In the genomic region with DNA sequence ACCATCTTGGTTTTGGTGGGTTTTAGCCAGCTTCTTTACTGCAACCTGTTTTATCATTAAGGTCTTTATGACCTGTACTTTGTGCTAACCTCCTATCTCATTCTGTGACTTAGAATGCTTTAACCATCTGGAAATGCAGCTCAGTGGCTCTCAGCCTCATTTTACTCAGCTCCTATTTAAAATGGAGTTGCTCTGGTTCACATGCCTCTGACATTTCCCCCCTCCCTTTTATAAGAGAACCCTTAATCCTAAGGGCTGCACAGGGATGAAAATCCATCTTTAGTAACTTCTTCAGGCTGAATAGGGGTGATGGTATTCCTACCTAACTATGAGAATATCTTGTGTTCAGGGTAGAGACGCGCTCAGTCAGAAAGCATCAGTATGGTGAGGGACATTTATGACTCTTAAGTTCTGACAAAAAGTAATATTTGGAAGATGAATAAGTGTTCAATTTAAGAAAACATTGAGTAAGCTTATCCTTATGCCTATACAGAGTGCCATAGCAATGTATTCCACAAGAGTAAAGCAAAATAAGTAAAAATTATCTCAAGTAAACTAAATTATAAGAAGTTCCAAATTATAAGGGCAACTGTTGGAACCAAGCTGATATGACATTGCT, we compare ENCODE assay signal across 1 cellular context.
TF ChIP-seq lines count a peak whose summit lies in the region.

No MANE protein-coding gene starts in this region.

TF ChIP-seq in K562, 482 proteins besides CTCF, POLR2A, EP300 and RAD21:
- TF ChIP-seq HDAC3 (IDR thresholded peaks at IDR 0.05; ENCODE audit: borderline replicate concordance, partially characterized antibody), result no peak
- TF ChIP-seq, protein P1, sequence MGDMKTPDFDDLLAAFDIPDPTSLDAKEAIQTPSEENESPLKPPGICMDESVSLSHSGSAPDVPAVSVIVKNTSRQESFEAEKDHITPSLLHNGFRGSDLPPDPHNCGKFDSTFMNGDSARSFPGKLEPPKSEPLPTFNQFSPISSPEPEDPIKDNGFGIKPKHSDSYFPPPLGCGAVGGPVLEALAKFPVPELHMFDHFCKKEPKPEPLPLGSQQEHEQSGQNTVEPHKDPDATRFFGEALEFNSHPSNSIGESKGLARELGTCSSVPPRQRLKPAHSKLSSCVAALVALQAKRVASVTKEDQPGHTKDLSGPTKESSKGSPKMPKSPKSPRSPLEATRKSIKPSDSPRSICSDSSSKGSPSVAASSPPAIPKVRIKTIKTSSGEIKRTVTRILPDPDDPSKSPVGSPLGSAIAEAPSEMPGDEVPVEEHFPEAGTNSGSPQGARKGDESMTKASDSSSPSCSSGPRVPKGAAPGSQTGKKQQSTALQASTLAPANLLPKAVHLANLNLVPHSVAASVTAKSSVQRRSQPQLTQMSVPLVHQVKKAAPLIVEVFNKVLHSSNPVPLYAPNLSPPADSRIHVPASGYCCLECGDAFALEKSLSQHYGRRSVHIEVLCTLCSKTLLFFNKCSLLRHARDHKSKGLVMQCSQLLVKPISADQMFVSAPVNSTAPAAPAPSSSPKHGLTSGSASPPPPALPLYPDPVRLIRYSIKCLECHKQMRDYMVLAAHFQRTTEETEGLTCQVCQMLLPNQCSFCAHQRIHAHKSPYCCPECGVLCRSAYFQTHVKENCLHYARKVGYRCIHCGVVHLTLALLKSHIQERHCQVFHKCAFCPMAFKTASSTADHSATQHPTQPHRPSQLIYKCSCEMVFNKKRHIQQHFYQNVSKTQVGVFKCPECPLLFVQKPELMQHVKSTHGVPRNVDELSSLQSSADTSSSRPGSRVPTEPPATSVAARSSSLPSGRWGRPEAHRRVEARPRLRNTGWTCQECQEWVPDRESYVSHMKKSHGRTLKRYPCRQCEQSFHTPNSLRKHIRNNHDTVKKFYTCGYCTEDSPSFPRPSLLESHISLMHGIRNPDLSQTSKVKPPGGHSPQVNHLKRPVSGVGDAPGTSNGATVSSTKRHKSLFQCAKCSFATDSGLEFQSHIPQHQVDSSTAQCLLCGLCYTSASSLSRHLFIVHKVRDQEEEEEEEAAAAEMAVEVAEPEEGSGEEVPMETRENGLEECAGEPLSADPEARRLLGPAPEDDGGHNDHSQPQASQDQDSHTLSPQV (IDR thresholded peaks at IDR 0.05), result peak; percentile 70; the same call in 1 of the 2 replicates
- TF ChIP-seq HDGF (IDR thresholded peaks at IDR 0.05), result no peak
- 0 out of 2 replicates have a peak, but pooled peaks have one; percentile 55 for TF ChIP-seq KLF6 (CRISPR knock-in tag; IDR thresholded peaks at IDR 0.05; ENCODE audit: borderline replicate concordance)
- TF ChIP-seq ZNF311 (CRISPR knock-in tag; IDR thresholded peaks at IDR 0.05), result 0 out of 2 replicates have a peak, but pooled peaks have one; percentile 43
- TF ChIP-seq PTRF (tag; IDR thresholded peaks at IDR 0.05), result 0 out of 2 replicates have a peak, but pooled peaks have one; percentile 22
- TF ChIP-seq, protein P2, sequence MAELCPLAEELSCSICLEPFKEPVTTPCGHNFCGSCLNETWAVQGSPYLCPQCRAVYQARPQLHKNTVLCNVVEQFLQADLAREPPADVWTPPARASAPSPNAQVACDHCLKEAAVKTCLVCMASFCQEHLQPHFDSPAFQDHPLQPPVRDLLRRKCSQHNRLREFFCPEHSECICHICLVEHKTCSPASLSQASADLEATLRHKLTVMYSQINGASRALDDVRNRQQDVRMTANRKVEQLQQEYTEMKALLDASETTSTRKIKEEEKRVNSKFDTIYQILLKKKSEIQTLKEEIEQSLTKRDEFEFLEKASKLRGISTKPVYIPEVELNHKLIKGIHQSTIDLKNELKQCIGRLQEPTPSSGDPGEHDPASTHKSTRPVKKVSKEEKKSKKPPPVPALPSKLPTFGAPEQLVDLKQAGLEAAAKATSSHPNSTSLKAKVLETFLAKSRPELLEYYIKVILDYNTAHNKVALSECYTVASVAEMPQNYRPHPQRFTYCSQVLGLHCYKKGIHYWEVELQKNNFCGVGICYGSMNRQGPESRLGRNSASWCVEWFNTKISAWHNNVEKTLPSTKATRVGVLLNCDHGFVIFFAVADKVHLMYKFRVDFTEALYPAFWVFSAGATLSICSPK (IDR thresholded peaks at IDR 0.05; ENCODE audit: borderline replicate concordance), result no peak
- 0 out of 2 replicates have a peak, but pooled peaks have one; percentile 39 for TF ChIP-seq HDAC8 (tag; IDR thresholded peaks at IDR 0.05)
- no peak for TF ChIP-seq ZNF707 (CRISPR knock-in tag; conservative IDR thresholded peaks at IDR 0.05)
- no peak for TF ChIP-seq WHSC1 (IDR thresholded peaks at IDR 0.05; ENCODE audit: low read length)
- TF ChIP-seq MEF2D (tag; conservative IDR thresholded peaks at IDR 0.05; ENCODE audit: low read depth), result 0 out of 2 replicates have a peak, but pooled peaks have one; percentile 60
- TF ChIP-seq, protein P3, sequence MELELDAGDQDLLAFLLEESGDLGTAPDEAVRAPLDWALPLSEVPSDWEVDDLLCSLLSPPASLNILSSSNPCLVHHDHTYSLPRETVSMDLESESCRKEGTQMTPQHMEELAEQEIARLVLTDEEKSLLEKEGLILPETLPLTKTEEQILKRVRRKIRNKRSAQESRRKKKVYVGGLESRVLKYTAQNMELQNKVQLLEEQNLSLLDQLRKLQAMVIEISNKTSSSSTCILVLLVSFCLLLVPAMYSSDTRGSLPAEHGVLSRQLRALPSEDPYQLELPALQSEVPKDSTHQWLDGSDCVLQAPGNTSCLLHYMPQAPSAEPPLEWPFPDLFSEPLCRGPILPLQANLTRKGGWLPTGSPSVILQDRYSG (tag; conservative IDR thresholded peaks at IDR 0.05; ENCODE audit: low read depth), result peak; percentile 85
- TF ChIP-seq ZNF57 (CRISPR knock-in tag; IDR thresholded peaks at IDR 0.05), result no peak
- no peak for TF ChIP-seq ZNF12 (CRISPR knock-in tag; IDR thresholded peaks at IDR 0.05)
- peak; percentile 77 for TF ChIP-seq DMBX1 (CRISPR knock-in tag; IDR thresholded peaks at IDR 0.05; ENCODE audit: borderline replicate concordance)
